Comparison of ENCODE assay signal across 25 cellular contexts in genomic region chr1:17979815-17980214, GRCh38.
A peak's percentile ranks its signal among the peaks of the same experiment; 100 is the strongest.
DNase-seq lines count a peak whose midpoint lies in the region; FAIRE-seq and TF ChIP-seq lines count a peak whose summit lies in the region.
"Had no signal": no experiment of that assay in that cellular context is flagged by ENCODE, and none has a peak within 500 bp of the region (broad histone marks: within the 10 kb centered on the region; RNA-seq: fewer than 3 reads in every experiment).

No MANE protein-coding gene starts in this region.

- H3K9me3 ChIP-seq in A673 (ENCODE audit: low read depth, low read length, poor library complexity, severe bottlenecking) = no peaks in the 10 kb centered on the region
- H3K9me3 ChIP-seq: heart right ventricle, psoas muscle, SJSA1 had no signal

- intact Hi-C loops in A673 (cut with micrococcal nuclease; ENCODE audit: unreplicated experiment) = no loop called here

- TF ChIP-seq CTCF in A673 (conservative IDR thresholded peaks at IDR 0.05; ENCODE audit: low read depth, low read length) = no peak

- no TSS peak for BruUV-seq in A673 (replicated peaks; lab: Mats Ljungman, UMichigan)

- H3K27ac ChIP-seq in A673 (ENCODE audit: low read depth, low read length, poor library complexity, severe bottlenecking) = no peak overlapping the region
- H3K27ac ChIP-seq: heart right ventricle, psoas muscle, SJSA1, tibial artery had no signal

- no peaks in the 10 kb centered on the region for H3K36me3 ChIP-seq in A673 (ENCODE audit: insufficient read depth, low read length, poor library complexity, severe bottlenecking)
- H3K36me3 ChIP-seq: heart right ventricle, SJSA1, tibial artery had no signal

- no peak overlapping the region for H3K4me3 ChIP-seq in A673 (ENCODE audit: low read depth, low read length, poor library complexity, severe bottlenecking)
- H3K4me3 ChIP-seq: heart right ventricle, psoas muscle, SJSA1, tibial artery had no signal

- FAIRE-seq in RCC 7860 (lab: Jason Lieb, UNC) = no peak
- FAIRE-seq: GM12891 had no signal

- CTCF ChIA-PET in A673 (lab: Charles Lee) = no interaction called here

- DNase-seq in NCI-H748 (lab: John Stamatoyannopoulos, UW; ENCODE audit: unreplicated experiment) (peak; percentile 45), NCI-H748 treated with DMSO at 0.1 percent for 48 hours (lab: John Stamatoyannopoulos, UW) (no peak), NCI-H2107 (lab: John Stamatoyannopoulos, UW) (peak; percentile 91), NCI-H526 treated with DMSO at 0.1 percent for 48 hours (lab: John Stamatoyannopoulos, UW) (peak; percentile 86), iPS-NIHi11 (ENCODE audit: low spot score) (peak; percentile 71), NCI-H1092 (lab: John Stamatoyannopoulos, UW) (no peak), A673 (ENCODE audit: low spot score) (no peak), RCC 7860 (ENCODE audit: low spot score) (no peak)
- DNase-seq: ACHN; activated CD4-positive, alpha-beta T cell treated with anti-CD3 and anti-CD28 coated beads for 1 hour; activated CD8-positive, alpha-beta T cell treated with anti-CD3 and anti-CD28 coated beads for 36 hours; activated gamma-delta T cell; COR-L47; effector memory CD4-positive, alpha-beta T cell; foreskin fibroblast; HCEC 1CT; heart right ventricle; left colon; NCI-H146; psoas muscle; stimulated activated naive CD8-positive, alpha-beta T cell treated with anti-CD3 and anti-CD28 coated beads, Interleukin-15, amount 100 ng/mL, for 72 hours; T-helper 1 cell; tibial artery had no signal

- peaks cover 27% of the 10 kb centered on the region for H3K27me3 ChIP-seq in A673 (replicated peaks; ENCODE audit: insufficient read depth, low read depth, low read length, poor library complexity)
- H3K27me3 ChIP-seq: SJSA1 had no signal

- POLR2A ChIA-PET in A673 (lab: Charles Lee; ENCODE audit: low non-redundant PET) = no interaction called here

- no peaks in the 10 kb centered on the region for H3K4me1 ChIP-seq in A673 (ENCODE audit: insufficient read depth, low read length, poor library complexity, severe bottlenecking)
- H3K4me1 ChIP-seq: heart right ventricle, psoas muscle, SJSA1, tibial artery had no signal

Comparison
In these comparisons a context has a peak if more than half of its experiments do, and no peak if none do; other contexts are left out.
1. DNase-seq: peak in NCI-H748 (single experiment), NCI-H2107 (single experiment), NCI-H526 treated with DMSO at 0.1 percent for 48 hours (single experiment) and iPS-NIHi11 (single experiment); none in NCI-H748 treated with DMSO at 0.1 percent for 48 hours (single experiment), NCI-H1092 (single experiment), A673 (single experiment) and RCC 7860 (single experiment).